Comparison of ENCODE assay signal across 20 cellular contexts in the genomic region with DNA sequence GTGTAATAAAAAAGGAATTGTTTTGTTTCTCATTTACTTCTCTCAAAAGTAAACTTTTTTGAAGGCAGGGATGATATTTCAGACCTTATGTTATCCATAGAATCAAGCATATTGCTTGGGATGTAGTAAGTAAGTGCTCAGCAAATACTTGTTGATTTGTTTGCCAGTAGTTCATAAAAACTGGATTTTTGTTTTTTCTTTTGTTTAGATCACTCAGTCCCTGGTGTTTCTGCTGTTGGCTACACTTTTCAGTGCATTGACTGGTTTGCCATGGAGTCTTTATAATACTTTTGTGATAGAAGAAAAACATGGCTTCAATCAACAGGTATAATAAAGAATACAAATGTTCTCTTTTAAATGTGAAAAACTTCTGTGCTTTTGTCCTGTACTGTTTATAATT. TPM values are rescaled to one million over a fixed set of nuclear protein-coding genes. Genes with fewer than 3 reads are reported as not detected.
DNase-seq lines count a peak whose midpoint lies in the region; ATAC-seq and TF ChIP-seq lines count a peak whose summit lies in the region.
"Had no signal": no experiment of that assay in that cellular context is flagged by ENCODE, and none has a peak within 500 bp of the region (broad histone marks: within the 10 kb centered on the region; RNA-seq: fewer than 3 reads in every experiment).

No MANE protein-coding gene starts in this region.

- no peaks in the 10 kb centered on the region for H3K9me3 Mint-ChIP-seq in MCF 10A (ENCODE audit: unreplicated experiment)
- H3K9me3 Mint-ChIP-seq: activated naive CD4-positive, alpha-beta T cell treated with anti-CD3 and anti-CD28 coated beads, Interleukin-2, amount 50 U/mL, for 72 hours; brain; H9; memory B cell; nephron progenitor cell had no signal

- no peak overlapping the region for H3K9ac ChIP-seq in stomach smooth muscle (ENCODE audit: low read length in 2 of 2)
- H3K9ac ChIP-seq: BLaER1 had no signal

- H3K27ac ChIP-seq in RWPE1 (peak overlapping the region; percentile 69), lower lobe of right lung (peak overlapping the region; percentile 27), stomach smooth muscle (ENCODE audit: low read length) (peak overlapping the region; percentile 60)
- H3K27ac ChIP-seq: BLaER1 had no signal

- H3K4me3 Mint-ChIP-seq in MCF 10A (ENCODE audit: unreplicated experiment): no peak overlapping the region
- H3K4me3 Mint-ChIP-seq: H9, memory B cell, nephron progenitor cell had no signal

- DNase-seq in RWPE1 (ENCODE audit: low spot score): no peak
- no peak for DNase-seq in MCF 10A (ENCODE audit: unreplicated experiment)
- no peak for DNase-seq in lower lobe of right lung
- DNase-seq in occipital lobe (lab: John Stamatoyannopoulos, UW): no peak
- no peak for DNase-seq in stimulated activated CD4-positive, alpha-beta T cell treated with anti-CD3 and anti-CD28 coated beads, Interleukin-4, amount 100 ng/mL, for 24 hours
- DNase-seq in SIG-M5 (lab: John Stamatoyannopoulos, UW): no peak
- DNase-seq: activated CD4-positive, alpha-beta T cell treated with anti-CD3 and anti-CD28 coated beads, Interleukin-2, amount 50 U/mL, for 4 hours; H9; NCI-H510A treated with DMSO at 0.1 percent for 48 hours; nephron progenitor cell; Right ventricle myocardium superior had no signal

- CTCF ChIA-PET in RWPE1 (lab: Yijun Ruan, JAX): interaction anchor here (0.5 to 0.7 kb wide), 2 partner anchors 17 to 68 kb away, joined by 3 to 4 read pairs; no protein-coding TSS in a partner anchor
- CTCF ChIA-PET in MCF 10A (lab: Yijun Ruan, JAX): interaction anchor here (0.6 to 3.1 kb wide), 4 partner anchors 9 to 115 kb away, joined by 3 to 14 read pairs (median 4); no protein-coding TSS in a partner anchor

- H3K27me3 Mint-ChIP-seq in MCF 10A (ENCODE audit: insufficient read depth, unreplicated experiment): no peaks in the 10 kb centered on the region
- H3K27me3 Mint-ChIP-seq: brain, memory B cell had no signal

- POLR2A ChIA-PET in RWPE1 (lab: Yijun Ruan, JAX; ENCODE audit: low non-redundant PET): interaction anchor here (0.6 kb wide), 1 partner anchor 241 kb away, joined by 5 read pairs; no protein-coding TSS in a partner anchor
- POLR2A ChIA-PET in MCF 10A (lab: Yijun Ruan, JAX): interaction anchor here (0.5 to 1.5 kb wide), 6 partner anchors 10 to 442 kb away, joined by 3 to 25 read pairs (median 4); a partner anchor contains a TSS

- no peaks in the 10 kb centered on the region for H3K27me3 ChIP-seq in lower lobe of right lung (ENCODE audit: low read depth)
- no peaks in the 10 kb centered on the region for H3K27me3 ChIP-seq in stomach smooth muscle (ENCODE audit: control insufficient read depth in 1 of 2, insufficient read depth in 2 of 2, low read length in 2 of 2)
- H3K27me3 ChIP-seq: BLaER1 had no signal

- H3K27ac Mint-ChIP-seq in MCF 10A (ENCODE audit: low read depth, unreplicated experiment): peak overlapping the region; percentile 75
- H3K27ac Mint-ChIP-seq: H9, memory B cell, nephron progenitor cell had no signal

- BruUV-seq in MCF 10A (replicated peaks; lab: Mats Ljungman, UMichigan): no TSS peak

- H3K36me3 ChIP-seq in lower lobe of right lung (peaks cover 80% of the 10 kb centered on the region), stomach smooth muscle (ENCODE audit: control insufficient read depth in 2 of 2, insufficient read depth in 2 of 2, low read length in 2 of 2) (peaks cover 18 to 20% of the 10 kb centered on the region in 2 donors)

- no peak for TF ChIP-seq CTCF in RWPE1 (conservative IDR thresholded peaks at IDR 0.05; ENCODE audit: low read depth)
- TF ChIP-seq CTCF in MCF 10A (IDR thresholded peaks at IDR 0.05; ENCODE audit: unreplicated experiment): no peak
- TF ChIP-seq CTCF in lower lobe of right lung (IDR thresholded peaks at IDR 0.05): no peak

- H3K9me3 ChIP-seq in lower lobe of right lung: no peaks in the 10 kb centered on the region
- no peaks in the 10 kb centered on the region for H3K9me3 ChIP-seq in stomach smooth muscle (ENCODE audit: control insufficient read depth in 2 of 2, low read length in 2 of 2)
- H3K9me3 ChIP-seq: BLaER1 had no signal

- ATAC-seq in lower lobe of right lung: no peak
- ATAC-seq: activated naive CD4-positive, alpha-beta T cell treated with anti-CD3 and anti-CD28 coated beads, Interleukin-2, amount 50 U/mL, for 72 hours had no signal

- H3K4me1 ChIP-seq in lower lobe of right lung: peaks cover 3% of the 10 kb centered on the region
- peaks cover 12% of the 10 kb centered on the region for H3K4me1 ChIP-seq in stomach smooth muscle (ENCODE audit: control insufficient read depth, insufficient read depth, low read length)

- peaks cover 79% of the 10 kb centered on the region for H3K36me3 Mint-ChIP-seq in MCF 10A (ENCODE audit: insufficient read depth, unreplicated experiment)

- H3K4me3 ChIP-seq in lower lobe of right lung (no peak overlapping the region), stomach smooth muscle (ENCODE audit: low read length in 2 of 2) (no peak overlapping the region)
- H3K4me3 ChIP-seq: BLaER1 had no signal

- peaks cover 8% of the 10 kb centered on the region for H3K4me1 Mint-ChIP-seq in MCF 10A (ENCODE audit: insufficient read depth, unreplicated experiment)
- H3K4me1 Mint-ChIP-seq: H9, nephron progenitor cell had no signal

- intact Hi-C loops in MCF 10A (cut with micrococcal nuclease): no loop called here
- intact Hi-C loops in lower lobe of right lung (cut with DNase I): no loop called here

RNA-seq across cellular contexts. Expression of a gene that starts 10.2 kb away (rescaled TPM):
- 27.8 and 31.3 TPM in 2 replicates for total RNA-seq in MCF 10A (2022)
- total RNA-seq in lower lobe of right lung: 42.5 TPM
- 51.0 TPM for total RNA-seq in occipital lobe

RNA-seq across cellular contexts. Expression of a gene that starts 20.5 kb away (rescaled TPM):
- total RNA-seq in MCF 10A (2022) (not detected in 2 replicates), lower lobe of right lung (not detected), occipital lobe (not detected)
- total RNA-seq: activated naive CD4-positive, alpha-beta T cell treated with anti-CD3 and anti-CD28 coated beads, Interleukin-2, amount 50 U/mL, for 72 hours; dermis microvascular lymphatic vessel endothelial cell; glomerular endothelial cell; H9; renal cortical epithelial cell; Right ventricle myocardium superior; subcutaneous adipose tissue had no signal

RNA-seq across cellular contexts. Expression of a gene that starts 48.9 kb away (rescaled TPM):
- total RNA-seq in MCF 10A (2022): not detected in 2 replicates
- total RNA-seq in lower lobe of right lung: 7.6 TPM
- 17.5 TPM for total RNA-seq in occipital lobe
